ENCODE assay signal across 18 cellular contexts in the genomic region with DNA sequence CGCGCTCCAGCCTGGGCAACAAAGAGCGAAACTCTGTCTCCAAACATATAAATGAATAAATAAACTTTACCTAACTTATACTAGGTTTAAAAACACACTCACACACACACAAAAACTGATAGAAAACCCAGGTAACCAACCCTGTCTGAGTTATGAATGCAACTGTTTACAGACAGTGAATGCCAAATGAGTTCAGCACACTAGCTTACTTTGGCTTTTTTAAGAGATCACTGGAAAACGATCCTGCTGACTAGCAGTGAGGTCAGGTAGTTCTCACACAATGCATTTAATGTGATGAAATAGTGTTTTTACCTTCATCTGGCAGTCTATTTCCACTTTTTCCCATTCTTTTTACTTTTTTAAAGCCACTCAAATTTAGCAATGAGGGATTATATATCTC. TPM values are rescaled to one million over a fixed set of nuclear protein-coding genes. Genes with fewer than 3 reads are reported as not detected.
A peak's percentile ranks its signal among the peaks of the same experiment; 100 is the strongest.
DNase-seq lines count a peak whose midpoint lies in the region; ATAC-seq and TF ChIP-seq lines count a peak whose summit lies in the region.
"Had no signal": no experiment of that assay in that cellular context is flagged by ENCODE, and none has a peak within 500 bp of the region (broad histone marks: within the 10 kb centered on the region; RNA-seq: fewer than 3 reads in every experiment).

No MANE protein-coding gene starts in this region.

- CTCF ChIA-PET in RWPE1 (lab: Yijun Ruan, JAX): no interaction called here

- no peak overlapping the region for H3K4me3 Mint-ChIP-seq in naive thymus-derived CD8-positive, alpha-beta T cell
- H3K4me3 Mint-ChIP-seq: B cell; CD4-positive, CD25-positive, alpha-beta regulatory T cell; CD8-positive, alpha-beta T cell had no signal

- ATAC-seq in heart right ventricle (no peak), left lobe of liver (peak; percentile 72), HG02973 (IDR thresholded peaks at IDR 0.05; ENCODE audit: unreplicated experiment) (no peak)
- no peak for ATAC-seq in naive thymus-derived CD8-positive, alpha-beta T cell
- ATAC-seq: CD8-positive, alpha-beta T cell had no signal

- H3K4me3 ChIP-seq in cardiac muscle cell (no peak overlapping the region), heart right ventricle (no peak overlapping the region)
- H3K4me3 ChIP-seq: BLaER1, HAP-1 had no signal

- 85 to 90% methylated on average over 4 of the region's 4 CpGs for WGBS in heart right ventricle, 2 donors

- H3K27ac Mint-ChIP-seq in naive thymus-derived CD8-positive, alpha-beta T cell: peak overlapping the region in 2 of 10 donors; percentile 9 to 46
- H3K27ac Mint-ChIP-seq: B cell; CD8-positive, alpha-beta T cell had no signal

- H3K9me3 ChIP-seq in cardiac muscle cell (ENCODE audit: low read depth): no peaks in the 10 kb centered on the region
- H3K9me3 ChIP-seq in heart right ventricle: peaks cover 0 to 12% (median 0%) of the 10 kb centered on the region in 11 donors
- H3K9me3 ChIP-seq: Caco-2, HAP-1 had no signal

- POLR2A ChIA-PET in RWPE1 (lab: Yijun Ruan, JAX; ENCODE audit: low non-redundant PET): no interaction called here
- POLR2A ChIA-PET in naive thymus-derived CD8-positive, alpha-beta T cell (lab: Charles Lee): interaction anchor here (0.6 kb wide), 1 partner anchor 694 kb away, joined by 7 read pairs; no protein-coding TSS in a partner anchor

- H3K9me3 Mint-ChIP-seq in naive thymus-derived CD8-positive, alpha-beta T cell: peaks cover 0 to 6% (median 0%) of the 10 kb centered on the region in 9 donors
- H3K9me3 Mint-ChIP-seq: CD8-positive, alpha-beta T cell had no signal

- H3K27ac ChIP-seq in cardiac muscle cell: peak overlapping the region; percentile 23
- H3K27ac ChIP-seq in heart right ventricle: no peak overlapping the region
- H3K27ac ChIP-seq in RWPE1: 0 out of 2 replicates have a peak overlapping the region, but pooled peaks have one; percentile 4
- H3K27ac ChIP-seq: 22Rv1, BLaER1, C4-2B had no signal

- peaks cover 16 to 64% (median 26%) of the 10 kb centered on the region in 3 donors for H3K36me3 Mint-ChIP-seq in naive thymus-derived CD8-positive, alpha-beta T cell

- intact Hi-C loops in heart right ventricle (cut with DNase I): no loop called here

- peaks cover 6% of the 10 kb centered on the region for H3K36me3 ChIP-seq in cardiac muscle cell
- H3K36me3 ChIP-seq in heart right ventricle: peaks cover 0 to 50% (median 0%) of the 10 kb centered on the region in 9 donors

- H3K4me1 ChIP-seq in cardiac muscle cell (ENCODE audit: low read depth) (peaks cover 3% of the 10 kb centered on the region), heart right ventricle (peaks cover 0 to 26% (median 21%) of the 10 kb centered on the region in 9 donors)
- H3K4me1 ChIP-seq: BLaER1 had no signal

- no peaks in the 10 kb centered on the region for H3K27me3 Mint-ChIP-seq in naive thymus-derived CD8-positive, alpha-beta T cell
- H3K27me3 Mint-ChIP-seq: B cell; CD4-positive, CD25-positive, alpha-beta regulatory T cell had no signal

- H3K4me1 Mint-ChIP-seq in naive thymus-derived CD8-positive, alpha-beta T cell: peaks cover 1 to 37% (median 35%) of the 10 kb centered on the region in 4 donors

- DNase-seq in cardiac muscle cell (ENCODE audit: low read depth in 1 of 2, low spot score in 1 of 2) (no peak), heart right ventricle (no peak), RWPE1 (ENCODE audit: low spot score) (no peak), left lobe of liver (ENCODE audit: low spot score) (no peak)
- DNase-seq in stimulated activated CD4-positive, alpha-beta T cell treated with anti-CD3 and anti-CD28 coated beads, Interleukin-4, amount 100 ng/mL, for 4 hours: no peak
- DNase-seq in naive thymus-derived CD8-positive, alpha-beta T cell: no peak
- DNase-seq: Caco-2; CD4-positive, CD25-positive, alpha-beta regulatory T cell; CD8-positive, alpha-beta T cell; DMS153; DND-41; GOT3 had no signal

- H3K27me3 ChIP-seq in cardiac muscle cell (no peaks in the 10 kb centered on the region), heart right ventricle (no peaks in the 10 kb centered on the region)
- H3K27me3 ChIP-seq: BLaER1 had no signal

- TF ChIP-seq CTCF in cardiac muscle cell (IDR thresholded peaks at IDR 0.05; ENCODE audit: low read depth, low read length): no peak
- TF ChIP-seq CTCF in heart right ventricle (IDR thresholded peaks at IDR 0.05): no peak
- no peak for TF ChIP-seq CTCF in RWPE1 (conservative IDR thresholded peaks at IDR 0.05; ENCODE audit: low read depth)

RNA-seq across cellular contexts. Expression of a gene that starts 22.4 kb away (rescaled TPM):
- 24.0 and 26.1 TPM in 2 replicates for total RNA-seq in cardiac muscle cell
- 29.0 and 29.8 TPM in 2 replicates for polyA plus RNA-seq in cardiac muscle cell
- 10 to 100 TPM; 12.8 to 19.9 (median 14.9) TPM for total RNA-seq in heart right ventricle
- polyA plus RNA-seq in heart right ventricle: 10 to 100 TPM; 10.1 to 10.4 TPM
- total RNA-seq in left lobe of liver: 16.5 TPM
- 10 to 100 TPM; 34.7 to 37.8 TPM for total RNA-seq in naive thymus-derived CD8-positive, alpha-beta T cell
- 10 to 100 TPM in 2 of 3 donors, 1 to 10 TPM in 1; 9.5 to 12.0 (median 11.4) TPM for polyA plus RNA-seq in naive thymus-derived CD8-positive, alpha-beta T cell

RNA-seq across cellular contexts. Expression of a gene that starts 54.2 kb away (rescaled TPM):
- total RNA-seq in cardiac muscle cell (187 and 224 TPM in 2 replicates), heart right ventricle (100 to 1,000 TPM; 192 to 246 (median 214) TPM), left lobe of liver (37.3 TPM)
- polyA plus RNA-seq in cardiac muscle cell (159 and 222 TPM in 2 replicates), heart right ventricle (100 to 1,000 TPM; 546 to 569 TPM)
- total RNA-seq in naive thymus-derived CD8-positive, alpha-beta T cell: 10 to 100 TPM; 34.4 to 36.1 TPM
- polyA plus RNA-seq in naive thymus-derived CD8-positive, alpha-beta T cell: 10 to 100 TPM; 69.2 to 82.7 (median 73.5) TPM

Comparison
In these comparisons a context has a peak if more than half of its experiments do, and no peak if none do; other contexts are left out.
1. H3K27ac ChIP-seq: peak in cardiac muscle cell (single experiment) and RWPE1 (single experiment); none in heart right ventricle (0 of 10).